9 cellular contexts compared by ENCODE assay signal in genomic region chr2:203683932-203684556, GRCh38. TPM values are rescaled to one million over a fixed set of nuclear protein-coding genes. Genes with fewer than 3 reads are reported as not detected.
DNase-seq lines count a peak whose midpoint lies in the region; ATAC-seq and TF ChIP-seq lines count a peak whose summit lies in the region.
"Had no signal": no experiment of that assay in that cellular context is flagged by ENCODE, and none has a peak within 500 bp of the region (broad histone marks: within the 10 kb centered on the region; RNA-seq: fewer than 3 reads in every experiment).

No MANE protein-coding gene starts in this region.

- H3K27ac ChIP-seq in RWPE2 (ENCODE audit: poor library complexity, severe bottlenecking) (peak overlapping the region; percentile 85), right atrium auricular region (peak overlapping the region; percentile 79 to 91), thoracic aorta (peak overlapping the region; percentile 84 to 97)

- no peak for DNase-seq in activated CD8-positive, alpha-beta memory T cell treated with anti-CD3 and anti-CD28 coated beads, Interleukin-2, amount 10 ng/mL, durations not matched to agents 7 days and 5 days
- no peak for DNase-seq in activated CD8-positive, alpha-beta memory T cell treated with anti-CD3 and anti-CD28 coated beads for 24 hours
- peak; percentile 67 for DNase-seq in RWPE2 (ENCODE audit: low spot score)
- peak; percentile 75 for DNase-seq in right atrium auricular region (ENCODE audit: low spot score)
- no peak for DNase-seq in thoracic aorta (ENCODE audit: low spot score)
- DNase-seq in NCI-H510A treated with DMSO at 0.1 percent for 48 hours (lab: John Stamatoyannopoulos, UW) = no peak
- DNase-seq in NCI-H2029 (lab: John Stamatoyannopoulos, UW) = no peak
- DNase-seq: DND-41 had no signal

- no peaks in the 10 kb centered on the region for H3K9me3 Mint-ChIP-seq in activated CD8-positive, alpha-beta memory T cell treated with anti-CD3 and anti-CD28 coated beads, Interleukin-2, amount 10 ng/mL, durations not matched to agents 7 days and 5 days (ENCODE audit: low read depth)

- H3K4me1 ChIP-seq in RWPE2 (ENCODE audit: insufficient read depth, poor library complexity, severe bottlenecking) (peaks cover 61% of the 10 kb centered on the region), right atrium auricular region (peaks cover 0 to 76% of the 10 kb centered on the region in 2 donors), thoracic aorta (ENCODE audit: control insufficient read depth in 1 of 2, low read depth in 2 of 2) (peaks cover 67 to 83% of the 10 kb centered on the region in 2 donors)

- peaks cover 15% of the 10 kb centered on the region for H3K4me1 Mint-ChIP-seq in activated CD8-positive, alpha-beta memory T cell treated with anti-CD3 and anti-CD28 coated beads, Interleukin-2, amount 10 ng/mL, durations not matched to agents 7 days and 5 days

- H3K36me3 ChIP-seq in RWPE2 (ENCODE audit: low read depth) (no peaks in the 10 kb centered on the region), right atrium auricular region (no peaks in the 10 kb centered on the region), thoracic aorta (no peaks in the 10 kb centered on the region)

- CTCF ChIA-PET in activated CD8-positive, alpha-beta memory T cell treated with anti-CD3 and anti-CD28 coated beads, Interleukin-2, amount 10 ng/mL, durations not matched to agents 7 days and 5 days (lab: Charles Lee) = no interaction called here

- H3K27ac Mint-ChIP-seq in activated CD8-positive, alpha-beta memory T cell treated with anti-CD3 and anti-CD28 coated beads, Interleukin-2, amount 10 ng/mL, durations not matched to agents 7 days and 5 days = no peak overlapping the region

- H3K4me3 Mint-ChIP-seq in activated CD8-positive, alpha-beta memory T cell treated with anti-CD3 and anti-CD28 coated beads, Interleukin-2, amount 10 ng/mL, durations not matched to agents 7 days and 5 days = no peak overlapping the region

- no peak for TF ChIP-seq CTCF in RWPE2 (IDR thresholded peaks at IDR 0.05; ENCODE audit: poor library complexity, severe bottlenecking)
- no peak for TF ChIP-seq CTCF in right atrium auricular region (IDR thresholded peaks at IDR 0.05)
- no peak for TF ChIP-seq CTCF in thoracic aorta (IDR thresholded peaks at IDR 0.05)

- no peaks in the 10 kb centered on the region for H3K9me3 ChIP-seq in RWPE2 (ENCODE audit: severe bottlenecking)
- no peaks in the 10 kb centered on the region for H3K9me3 ChIP-seq in right atrium auricular region
- no peaks in the 10 kb centered on the region for H3K9me3 ChIP-seq in thoracic aorta

- H3K27me3 ChIP-seq in RWPE2 (ENCODE audit: insufficient read depth, poor library complexity, severe bottlenecking) = no peaks in the 10 kb centered on the region
- H3K27me3 ChIP-seq in right atrium auricular region = no peaks in the 10 kb centered on the region
- H3K27me3 ChIP-seq in thoracic aorta (replicated peaks; ENCODE audit: insufficient read depth) = no peaks in the 10 kb centered on the region

- ATAC-seq in activated CD8-positive, alpha-beta memory T cell treated with anti-CD3 and anti-CD28 coated beads, Interleukin-2, amount 10 ng/mL, durations not matched to agents 7 days and 5 days = peak; percentile 57
- ATAC-seq in HG02678 (IDR thresholded peaks at IDR 0.05; ENCODE audit: unreplicated experiment) (peak; percentile 81), RWPE2 (ENCODE audit: low read depth) (peak; percentile 82), thoracic aorta (ENCODE audit: insufficient number of reproducible peaks, low FRiP score, low read depth) (peak; percentile 29)

- H3K27me3 Mint-ChIP-seq in activated CD8-positive, alpha-beta memory T cell treated with anti-CD3 and anti-CD28 coated beads, Interleukin-2, amount 10 ng/mL, durations not matched to agents 7 days and 5 days = no peaks in the 10 kb centered on the region

- H3K4me3 ChIP-seq in RWPE2 (ENCODE audit: severe bottlenecking) (no peak overlapping the region), right atrium auricular region (no peak overlapping the region), thoracic aorta (no peak overlapping the region)

- H3K36me3 Mint-ChIP-seq in activated CD8-positive, alpha-beta memory T cell treated with anti-CD3 and anti-CD28 coated beads, Interleukin-2, amount 10 ng/mL, durations not matched to agents 7 days and 5 days = peaks cover under 1% of the 10 kb centered on the region

RNA-seq across cellular contexts. Expression of gene CD28, which starts 22.4 kb away (rescaled TPM):
- total RNA-seq in activated CD8-positive, alpha-beta memory T cell treated with anti-CD3 and anti-CD28 coated beads, Interleukin-2, amount 10 ng/mL, durations not matched to agents 7 days and 5 days = 10 to 100 TPM; 30.5 to 35.7 TPM
- total RNA-seq in right atrium auricular region = 1 to 10 TPM in 1 of 2 donors, under 1 TPM in 1; 0.55 to 1.6 TPM
- 1 to 10 TPM; 3.5 to 4.3 TPM for total RNA-seq in thoracic aorta

Comparison
In these comparisons a context has a peak if more than half of its experiments do, and no peak if none do; other contexts are left out.
1. ATAC-seq: peak in every context shown above with its lines; median percentile 82 in RWPE2; 81 in HG02678; 57 in activated CD8-positive, alpha-beta memory T cell treated with anti-CD3 and anti-CD28 coated beads, Interleukin-2, amount 10 ng/mL, durations not matched to agents 7 days and 5 days; 29 in thoracic aorta.
2. DNase-seq: peak in RWPE2 (single experiment) and right atrium auricular region (single experiment); none in activated CD8-positive, alpha-beta memory T cell treated with anti-CD3 and anti-CD28 coated beads, Interleukin-2, amount 10 ng/mL, durations not matched to agents 7 days and 5 days (single experiment), activated CD8-positive, alpha-beta memory T cell treated with anti-CD3 and anti-CD28 coated beads for 24 hours (single experiment), thoracic aorta (single experiment), NCI-H510A treated with DMSO at 0.1 percent for 48 hours (single experiment) and NCI-H2029 (single experiment).
3. RNA of gene CD28, which starts 22.4 kb away (total RNA-seq): 30.5 to 35.7 TPM in activated CD8-positive, alpha-beta memory T cell treated with anti-CD3 and anti-CD28 coated beads, Interleukin-2, amount 10 ng/mL, durations not matched to agents 7 days and 5 days; 3.5 to 4.3 TPM in thoracic aorta and 0.55 to 1.6 TPM in right atrium auricular region; every median in the first group is over 4 times any median in the second.
4. Peak in every context shown above with its lines, with median percentiles within 50 percentile points of each other: H3K27ac ChIP-seq.